In genomic region chr22:27988704-27989103, GRCh38 we compare ENCODE assay signal across 15 cellular contexts.
DNase-seq lines count a peak whose midpoint lies in the region; ATAC-seq and TF ChIP-seq lines count a peak whose summit lies in the region.
"Had no signal": no experiment of that assay in that cellular context is flagged by ENCODE, and none has a peak within 500 bp of the region (broad histone marks: within the 10 kb centered on the region; RNA-seq: fewer than 3 reads in every experiment).

No MANE protein-coding gene starts in this region.

- no peaks in the 10 kb centered on the region for H3K9me3 Mint-ChIP-seq in osteocyte (ENCODE audit: unreplicated experiment)
- no peaks in the 10 kb centered on the region for H3K9me3 Mint-ChIP-seq in Calu3 (ENCODE audit: low read depth, unreplicated experiment)

- H3K27me3 Mint-ChIP-seq in osteocyte (ENCODE audit: unreplicated experiment) (no peaks in the 10 kb centered on the region), Calu3 (ENCODE audit: unreplicated experiment) (no peaks in the 10 kb centered on the region)

- H3K9ac ChIP-seq in DND-41 (ENCODE audit: low read depth, low read length): no peak overlapping the region

- BruUV-seq in Calu3 (replicated peaks; lab: Mats Ljungman, UMichigan): no TSS peak

- no peak overlapping the region for H3K4me2 ChIP-seq in DND-41 (ENCODE audit: insufficient read depth, low read length)

- H3K4me1 Mint-ChIP-seq in osteocyte (ENCODE audit: unreplicated experiment) (peaks cover 41% of the 10 kb centered on the region), Calu3 (ENCODE audit: low read depth, unreplicated experiment) (no peaks in the 10 kb centered on the region)

- intact Hi-C loops in Calu3 (cut with micrococcal nuclease; ENCODE audit: unreplicated experiment): no loop called here

- no peak for ATAC-seq in activated CD4-positive, CD25-positive, alpha-beta regulatory T cell treated with anti-CD3 and anti-CD28 coated beads, Interleukin-2, amount 50 U/mL, for 24 hours
- ATAC-seq in DND-41 (ENCODE audit: insufficient read depth, low read depth): no peak
- ATAC-seq: PC-3 had no signal

- TF ChIP-seq CTCF in DND-41 (IDR thresholded peaks at IDR 0.05; ENCODE audit: borderline replicate concordance, extremely low read depth, low read length, poor library complexity, severe bottlenecking) (no peak), osteocyte (IDR thresholded peaks at IDR 0.05) (no peak), Calu3 (IDR thresholded peaks at IDR 0.05; ENCODE audit: unreplicated experiment) (no peak)

- no peaks in the 10 kb centered on the region for H3K27me3 ChIP-seq in DND-41 (ENCODE audit: insufficient read depth, low read length, poor library complexity)

- H3K36me3 ChIP-seq in DND-41 (ENCODE audit: insufficient read depth, low read length): peaks cover 86% of the 10 kb centered on the region

- no peak overlapping the region for H3K4me3 ChIP-seq in DND-41 (ENCODE audit: low read depth in 1 of 2, low read length in 2 of 2)
- H3K4me3 ChIP-seq: HAP-1 had no signal

- H3K4me3 Mint-ChIP-seq in osteocyte (ENCODE audit: unreplicated experiment) (no peak overlapping the region), Calu3 (ENCODE audit: low read depth, unreplicated experiment) (no peak overlapping the region)

- no peaks in the 10 kb centered on the region for H3K79me2 ChIP-seq in DND-41 (ENCODE audit: insufficient read depth, low read length)

- H3K27ac Mint-ChIP-seq in osteocyte (ENCODE audit: unreplicated experiment): peak overlapping the region; percentile 47
- no peak overlapping the region for H3K27ac Mint-ChIP-seq in Calu3 (ENCODE audit: unreplicated experiment)

- peaks cover 6% of the 10 kb centered on the region for H4K20me1 ChIP-seq in DND-41 (ENCODE audit: insufficient read depth, low read length)

- H3K9me3 ChIP-seq in DND-41 (ENCODE audit: insufficient read depth, low read length, severe bottlenecking): no peaks in the 10 kb centered on the region
- H3K9me3 ChIP-seq: HAP-1 had no signal

- peak; percentile 1 for DNase-seq in activated CD4-positive, CD25-positive, alpha-beta regulatory T cell treated with anti-CD3 and anti-CD28 coated beads, Interleukin-2, amount 50 U/mL, for 72 hours
- DNase-seq in DND-41 (peak; percentile 3), cerebellum (ENCODE audit: low spot score) (peak; percentile 34), osteocyte (ENCODE audit: extremely low spot score, unreplicated experiment) (peak; percentile 49), Calu3 (no peak), AG08396 (ENCODE audit: low spot score) (no peak), NCI-H526 treated with DMSO at 0.1 percent for 48 hours (lab: John Stamatoyannopoulos, UW) (no peak)
- DNase-seq: DMS153, NCI-H1417, NCI-H2029 treated with DMSO at 0.1 percent for 48 hours, NCI-H226, NCI-H69, PC-3 had no signal

- CTCF ChIA-PET in Calu3 (lab: Charles Lee): no interaction called here

- peaks cover 23% of the 10 kb centered on the region for H3K4me1 ChIP-seq in DND-41 (ENCODE audit: insufficient read depth, low read length)
- H3K4me1 ChIP-seq: HAP-1 had no signal

- no peak overlapping the region for H3K27ac ChIP-seq in DND-41 (ENCODE audit: low read length)

- no peak overlapping the region for H2AFZ ChIP-seq in DND-41 (ENCODE audit: low read depth, low read length)

- H3K36me3 Mint-ChIP-seq in osteocyte (ENCODE audit: unreplicated experiment) (peaks cover 26% of the 10 kb centered on the region), Calu3 (ENCODE audit: insufficient read depth, unreplicated experiment) (peaks cover 4% of the 10 kb centered on the region)

Comparison
In these comparisons a context has a peak if more than half of its experiments do, and no peak if none do; other contexts are left out.
1. DNase-seq: peak in activated CD4-positive, CD25-positive, alpha-beta regulatory T cell treated with anti-CD3 and anti-CD28 coated beads, Interleukin-2, amount 50 U/mL, for 72 hours (single experiment), DND-41 (single experiment), cerebellum (single experiment) and osteocyte (single experiment); none in Calu3 (single experiment), AG08396 (single experiment) and NCI-H526 treated with DMSO at 0.1 percent for 48 hours (single experiment).